ENCODE assay signal across 18 cellular contexts in genomic region chr16:17002557-17002956, GRCh38.
"Had no signal": no experiment of that assay in that cellular context is flagged by ENCODE, and none has a peak within 500 bp of the region (broad histone marks: within the 10 kb centered on the region; RNA-seq: fewer than 3 reads in every experiment).

No MANE protein-coding gene starts in this region.

- H3K27me3 ChIP-seq: brain microvascular endothelial cell, neural progenitor cell, testis, upper lobe of right lung had no signal

- H3K4me1 ChIP-seq: neural progenitor cell, parathyroid adenoma, testis, upper lobe of right lung had no signal

- H3K4me1 Mint-ChIP-seq: mesothelial cell of epicardium, neural progenitor cell had no signal

- H3K27ac ChIP-seq: brain microvascular endothelial cell, neural progenitor cell, parathyroid adenoma, testis, upper lobe of right lung had no signal

- H3K79me2 ChIP-seq: parathyroid adenoma had no signal

- H3K4me3 Mint-ChIP-seq: activated CD8-positive, alpha-beta memory T cell treated with anti-CD3 and anti-CD28 coated beads, Interleukin-2, amount 10 ng/mL, durations not matched to agents 7 days and 5 days; activated naive CD8-positive, alpha-beta T cell; activated T-cell treated with anti-CD3 and anti-CD28 coated beads, Interleukin-2, amount 50 U/mL, for 24 hours; mesothelial cell of epicardium; neural progenitor cell; stimulated activated naive CD8-positive, alpha-beta T cell treated with anti-CD3 and anti-CD28 coated beads, Interleukin-15, Interleukin-2, amounts not matched to agents 100 ng/mL and 50 ng/mL, for 24 hours had no signal

- H2AFZ ChIP-seq: neural progenitor cell, parathyroid adenoma had no signal

- DNase-seq: activated CD4-positive, alpha-beta T cell treated with anti-CD3 and anti-CD28 coated beads, Interleukin-2, amount 50 U/mL, for 48 hours; activated CD4-positive, CD25-positive, alpha-beta regulatory T cell treated with anti-CD3 and anti-CD28 coated beads, Interleukin-2, amount 50 U/mL, for 72 hours; activated CD8-positive, alpha-beta memory T cell treated with anti-CD3 and anti-CD28 coated beads, Interleukin-2, amount 10 ng/mL, durations not matched to agents 7 days and 5 days; activated gamma-delta T cell; activated T-cell treated with anti-CD3 and anti-CD28 coated beads, Interleukin-2, amount 50 U/mL, for 24 hours; brain microvascular endothelial cell; dermis blood vessel endothelial cell; erythroblast; hippocampal formation; kidney glomerular epithelial cell; stimulated activated CD4-positive, alpha-beta T cell treated with anti-CD3 and anti-CD28 coated beads, Interleukin-2, amount 100 ng/mL, for 48 hours; testis; upper lobe of right lung had no signal

- H3K27me3 Mint-ChIP-seq: activated naive CD8-positive, alpha-beta T cell; activated T-cell treated with anti-CD3 and anti-CD28 coated beads, Interleukin-2, amount 50 U/mL, for 24 hours; stimulated activated naive CD8-positive, alpha-beta T cell treated with anti-CD3 and anti-CD28 coated beads, Interleukin-15, Interleukin-2, amounts not matched to agents 100 ng/mL and 50 ng/mL, for 24 hours had no signal

- ATAC-seq: activated CD8-positive, alpha-beta memory T cell treated with anti-CD3 and anti-CD28 coated beads, Interleukin-2, amount 10 ng/mL, durations not matched to agents 7 days and 5 days; upper lobe of right lung had no signal

- H3K9ac ChIP-seq: neural progenitor cell, parathyroid adenoma had no signal

- H3K4me2 ChIP-seq: neural progenitor cell had no signal

- H3K4me3 ChIP-seq: neural progenitor cell, testis, upper lobe of right lung had no signal

- H3K36me3 Mint-ChIP-seq: activated naive CD8-positive, alpha-beta T cell; mesothelial cell of epicardium; neural progenitor cell had no signal

- H3K27ac Mint-ChIP-seq: activated CD8-positive, alpha-beta memory T cell treated with anti-CD3 and anti-CD28 coated beads, Interleukin-2, amount 10 ng/mL, durations not matched to agents 7 days and 5 days; activated naive CD8-positive, alpha-beta T cell; activated T-cell treated with anti-CD3 and anti-CD28 coated beads, Interleukin-2, amount 50 U/mL, for 24 hours; mesothelial cell of epicardium; neural progenitor cell; stimulated activated naive CD8-positive, alpha-beta T cell treated with anti-CD3 and anti-CD28 coated beads, Interleukin-15, Interleukin-2, amounts not matched to agents 100 ng/mL and 50 ng/mL, for 24 hours had no signal
